Comparison of ENCODE assay signal across 1 cellular context in the genomic region with DNA sequence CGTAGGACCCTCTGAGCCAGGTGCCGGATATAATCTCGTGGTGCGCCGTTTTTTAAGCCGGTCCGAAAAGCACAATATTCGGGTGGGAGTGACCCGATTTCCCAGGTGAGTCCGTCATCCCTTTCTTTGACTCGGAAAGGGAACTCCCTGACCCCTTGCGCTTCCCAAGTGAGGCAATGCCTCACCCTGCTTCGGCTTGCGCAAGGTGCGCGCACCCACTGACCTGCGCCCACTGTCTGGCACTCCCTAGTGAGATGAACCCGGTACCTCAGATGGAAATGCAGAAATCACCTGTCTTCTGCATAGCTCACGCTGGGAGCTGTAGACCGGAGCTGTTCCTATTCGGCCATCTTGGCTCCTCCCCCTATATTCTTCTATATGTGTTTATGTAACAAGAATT. TPM values are rescaled to one million over a fixed set of nuclear protein-coding genes. Genes with fewer than 3 reads are reported as not detected.
"Had no signal": no experiment of that assay in that cellular context is flagged by ENCODE, and none has a peak within 500 bp of the region (broad histone marks: within the 10 kb centered on the region; RNA-seq: fewer than 3 reads in every experiment).

No MANE protein-coding gene starts in this region.

RNA-seq across cellular contexts. Expression of gene PPP1R1C, which starts 45.2 kb away (rescaled TPM):
- total RNA-seq: activated CD8-positive, alpha-beta memory T cell treated with anti-CD3 and anti-CD28 coated beads, Interleukin-2, amount 10 ng/mL, durations not matched to agents 7 days and 5 days had no signal
